1 cellular context compared by ENCODE assay signal in genomic region chr2:113700186-113700841, GRCh38.
A peak's percentile ranks its signal among the peaks of the same experiment; 100 is the strongest.
TF ChIP-seq lines count a peak whose summit lies in the region.

No MANE protein-coding gene starts in this region.

TF ChIP-seq in K562, 482 proteins besides CTCF, POLR2A, EP300 and RAD21 (continued from another document):
- TF ChIP-seq, protein P1, sequence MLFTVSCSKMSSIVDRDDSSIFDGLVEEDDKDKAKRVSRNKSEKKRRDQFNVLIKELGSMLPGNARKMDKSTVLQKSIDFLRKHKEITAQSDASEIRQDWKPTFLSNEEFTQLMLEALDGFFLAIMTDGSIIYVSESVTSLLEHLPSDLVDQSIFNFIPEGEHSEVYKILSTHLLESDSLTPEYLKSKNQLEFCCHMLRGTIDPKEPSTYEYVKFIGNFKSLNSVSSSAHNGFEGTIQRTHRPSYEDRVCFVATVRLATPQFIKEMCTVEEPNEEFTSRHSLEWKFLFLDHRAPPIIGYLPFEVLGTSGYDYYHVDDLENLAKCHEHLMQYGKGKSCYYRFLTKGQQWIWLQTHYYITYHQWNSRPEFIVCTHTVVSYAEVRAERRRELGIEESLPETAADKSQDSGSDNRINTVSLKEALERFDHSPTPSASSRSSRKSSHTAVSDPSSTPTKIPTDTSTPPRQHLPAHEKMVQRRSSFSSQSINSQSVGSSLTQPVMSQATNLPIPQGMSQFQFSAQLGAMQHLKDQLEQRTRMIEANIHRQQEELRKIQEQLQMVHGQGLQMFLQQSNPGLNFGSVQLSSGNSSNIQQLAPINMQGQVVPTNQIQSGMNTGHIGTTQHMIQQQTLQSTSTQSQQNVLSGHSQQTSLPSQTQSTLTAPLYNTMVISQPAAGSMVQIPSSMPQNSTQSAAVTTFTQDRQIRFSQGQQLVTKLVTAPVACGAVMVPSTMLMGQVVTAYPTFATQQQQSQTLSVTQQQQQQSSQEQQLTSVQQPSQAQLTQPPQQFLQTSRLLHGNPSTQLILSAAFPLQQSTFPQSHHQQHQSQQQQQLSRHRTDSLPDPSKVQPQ (CRISPR knock-in tag; IDR thresholded peaks at IDR 0.05; ENCODE audit: borderline replicate concordance) = no peak
- TF ChIP-seq, protein P2, sequence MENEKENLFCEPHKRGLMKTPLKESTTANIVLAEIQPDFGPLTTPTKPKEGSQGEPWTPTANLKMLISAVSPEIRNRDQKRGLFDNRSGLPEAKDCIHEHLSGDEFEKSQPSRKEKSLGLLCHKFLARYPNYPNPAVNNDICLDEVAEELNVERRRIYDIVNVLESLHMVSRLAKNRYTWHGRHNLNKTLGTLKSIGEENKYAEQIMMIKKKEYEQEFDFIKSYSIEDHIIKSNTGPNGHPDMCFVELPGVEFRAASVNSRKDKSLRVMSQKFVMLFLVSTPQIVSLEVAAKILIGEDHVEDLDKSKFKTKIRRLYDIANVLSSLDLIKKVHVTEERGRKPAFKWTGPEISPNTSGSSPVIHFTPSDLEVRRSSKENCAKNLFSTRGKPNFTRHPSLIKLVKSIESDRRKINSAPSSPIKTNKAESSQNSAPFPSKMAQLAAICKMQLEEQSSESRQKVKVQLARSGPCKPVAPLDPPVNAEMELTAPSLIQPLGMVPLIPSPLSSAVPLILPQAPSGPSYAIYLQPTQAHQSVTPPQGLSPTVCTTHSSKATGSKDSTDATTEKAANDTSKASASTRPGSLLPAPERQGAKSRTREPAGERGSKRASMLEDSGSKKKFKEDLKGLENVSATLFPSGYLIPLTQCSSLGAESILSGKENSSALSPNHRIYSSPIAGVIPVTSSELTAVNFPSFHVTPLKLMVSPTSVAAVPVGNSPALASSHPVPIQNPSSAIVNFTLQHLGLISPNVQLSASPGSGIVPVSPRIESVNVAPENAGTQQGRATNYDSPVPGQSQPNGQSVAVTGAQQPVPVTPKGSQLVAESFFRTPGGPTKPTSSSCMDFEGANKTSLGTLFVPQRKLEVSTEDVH (IDR thresholded peaks at IDR 0.05; ENCODE audit: low read depth, partially characterized antibody) = no peak
- TF ChIP-seq KDM2B (CRISPR knock-in tag; IDR thresholded peaks at IDR 0.05) (no peak), SIX5 (IDR thresholded peaks at IDR 0.05; ENCODE audit: borderline replicate concordance in 1 of 2, insufficient read depth in 1 of 2, low read depth in 1 of 2, low read length in 2 of 2) (no peak), MAZ (CRISPR knock-in tag; conservative IDR thresholded peaks at IDR 0.05 in 1 of 2, IDR thresholded peaks at IDR 0.05 in 1 of 2) (peak in 1 of 2 experiments; percentile 34; a peak in 1 of 4 replicates), ZNF639 (CRISPR knock-in tag; conservative IDR thresholded peaks at IDR 0.05 in 1 of 2, IDR thresholded peaks at IDR 0.05 in 1 of 2) (no peak), IRF1 (CRISPR knock-in tag; IDR thresholded peaks at IDR 0.05; ENCODE audit: borderline replicate concordance) (no peak), GATA2 (CRISPR knock-in tag; IDR thresholded peaks at IDR 0.05) (no peak), STAG1 (CRISPR knock-in tag; IDR thresholded peaks at IDR 0.05; ENCODE audit: borderline replicate concordance) (peak; percentile 25; the same call in 1 of the 2 replicates), ZEB2 (IDR thresholded peaks at IDR 0.05) (0 out of 2 replicates have a peak, but pooled peaks have one; percentile 12), CCAR2 (IDR thresholded peaks at IDR 0.05; ENCODE audit: low read depth, low read length) (no peak), CBFA2T2 (conservative IDR thresholded peaks at IDR 0.05) (peak; percentile 27; the same call in 1 of the 2 replicates), NFXL1 (CRISPR knock-in tag; IDR thresholded peaks at IDR 0.05) (no peak), DNMT1 (IDR thresholded peaks at IDR 0.05) (no peak), FOSL1 (tag; conservative IDR thresholded peaks at IDR 0.05) (peak; percentile 79), TRIM24 (IDR thresholded peaks at IDR 0.05) (peak; percentile 37 to 40; a peak in 2 of 4 replicates), CEBPG (CRISPR knock-in tag; IDR thresholded peaks at IDR 0.05) (no peak), CEBPG (tag; conservative IDR thresholded peaks at IDR 0.05 in 1 of 2, IDR thresholded peaks at IDR 0.05 in 1 of 2) (peak; percentile 36 to 57; a peak in 3 of 4 replicates), CBFB (CRISPR knock-in tag; IDR thresholded peaks at IDR 0.05) (no peak), MCM5 (IDR thresholded peaks at IDR 0.05; ENCODE audit: low read depth) (no peak), CXXC5 (CRISPR knock-in tag; IDR thresholded peaks at IDR 0.05) (0 out of 2 replicates have a peak, but pooled peaks have one; percentile 9), ZBTB26 (CRISPR knock-in tag; IDR thresholded peaks at IDR 0.05) (0 out of 2 replicates have a peak, but pooled peaks have one; percentile 8), PTBP1 (IDR thresholded peaks at IDR 0.05; ENCODE audit: low read depth, low read length) (no peak)
- TF ChIP-seq, protein P3, sequence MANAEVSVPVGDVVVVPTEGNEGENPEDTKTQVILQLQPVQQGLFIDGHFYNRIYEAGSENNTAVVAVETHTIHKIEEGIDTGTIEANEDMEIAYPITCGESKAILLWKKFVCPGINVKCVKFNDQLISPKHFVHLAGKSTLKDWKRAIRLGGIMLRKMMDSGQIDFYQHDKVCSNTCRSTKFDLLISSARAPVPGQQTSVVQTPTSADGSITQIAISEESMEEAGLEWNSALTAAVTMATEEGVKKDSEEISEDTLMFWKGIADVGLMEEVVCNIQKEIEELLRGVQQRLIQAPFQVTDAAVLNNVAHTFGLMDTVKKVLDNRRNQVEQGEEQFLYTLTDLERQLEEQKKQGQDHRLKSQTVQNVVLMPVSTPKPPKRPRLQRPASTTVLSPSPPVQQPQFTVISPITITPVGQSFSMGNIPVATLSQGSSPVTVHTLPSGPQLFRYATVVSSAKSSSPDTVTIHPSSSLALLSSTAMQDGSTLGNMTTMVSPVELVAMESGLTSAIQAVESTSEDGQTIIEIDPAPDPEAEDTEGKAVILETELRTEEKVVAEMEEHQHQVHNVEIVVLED (CRISPR knock-in tag; IDR thresholded peaks at IDR 0.05) = no peak
